ENCODE assay signal across 1 cellular context in the genomic region with DNA sequence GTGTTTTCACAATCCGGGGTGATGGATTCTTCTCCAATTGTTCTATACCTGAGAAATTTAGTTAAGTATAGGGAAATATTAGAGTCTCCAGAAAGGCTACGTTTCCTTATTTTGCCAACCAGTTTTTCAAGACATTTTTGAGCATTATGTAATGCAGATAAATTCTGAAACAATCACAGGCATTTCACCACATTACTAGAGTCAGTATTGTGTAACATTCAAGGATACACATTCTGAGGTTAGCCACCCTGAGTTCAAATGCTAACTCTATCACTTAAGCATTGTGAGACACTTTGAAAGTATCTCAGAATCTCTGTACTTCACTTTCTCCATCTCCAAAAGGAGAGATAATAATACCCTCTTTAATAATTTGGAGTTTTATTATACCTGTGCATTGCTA.
TF ChIP-seq lines count a peak whose summit lies in the region.

No MANE protein-coding gene starts in this region.

TF ChIP-seq in HepG2, 621 proteins besides CTCF, POLR2A, EP300 and RAD21:
- TF ChIP-seq RXRB (CRISPR knock-in tag; IDR thresholded peaks at IDR 0.05; ENCODE audit: borderline replicate concordance) = no peak
- TF ChIP-seq MED13 (CRISPR knock-in tag; IDR thresholded peaks at IDR 0.05) = no peak
- TF ChIP-seq, protein P1, sequence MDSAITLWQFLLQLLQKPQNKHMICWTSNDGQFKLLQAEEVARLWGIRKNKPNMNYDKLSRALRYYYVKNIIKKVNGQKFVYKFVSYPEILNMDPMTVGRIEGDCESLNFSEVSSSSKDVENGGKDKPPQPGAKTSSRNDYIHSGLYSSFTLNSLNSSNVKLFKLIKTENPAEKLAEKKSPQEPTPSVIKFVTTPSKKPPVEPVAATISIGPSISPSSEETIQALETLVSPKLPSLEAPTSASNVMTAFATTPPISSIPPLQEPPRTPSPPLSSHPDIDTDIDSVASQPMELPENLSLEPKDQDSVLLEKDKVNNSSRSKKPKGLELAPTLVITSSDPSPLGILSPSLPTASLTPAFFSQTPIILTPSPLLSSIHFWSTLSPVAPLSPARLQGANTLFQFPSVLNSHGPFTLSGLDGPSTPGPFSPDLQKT (CRISPR knock-in tag; IDR thresholded peaks at IDR 0.05; ENCODE audit: borderline replicate concordance) = no peak
- TF ChIP-seq E2F5 (CRISPR knock-in tag; conservative IDR thresholded peaks at IDR 0.05) = no peak
- TF ChIP-seq ZNF329 (CRISPR knock-in tag; IDR thresholded peaks at IDR 0.05; ENCODE audit: low read depth) = no peak
- no peak for TF ChIP-seq ZNF205 (CRISPR knock-in tag; IDR thresholded peaks at IDR 0.05)
- TF ChIP-seq CEBPB (IDR thresholded peaks at IDR 0.05; ENCODE audit: borderline replicate concordance, low read depth, low read length) = peak; percentile 84
- TF ChIP-seq ZBTB38 (CRISPR knock-in tag; IDR thresholded peaks at IDR 0.05) = no peak
- TF ChIP-seq ZSCAN22 (CRISPR knock-in tag; IDR thresholded peaks at IDR 0.05) = no peak
- no peak for TF ChIP-seq SMAD9 (CRISPR knock-in tag; IDR thresholded peaks at IDR 0.05)
- TF ChIP-seq ZNF816 (CRISPR knock-in tag; IDR thresholded peaks at IDR 0.05; ENCODE audit: borderline replicate concordance) = no peak
- peak; percentile 37; the same call in 1 of the 2 replicates for TF ChIP-seq CEBPG (CRISPR knock-in tag; IDR thresholded peaks at IDR 0.05)
- TF ChIP-seq ZNF724P (CRISPR knock-in tag; IDR thresholded peaks at IDR 0.05; ENCODE audit: borderline replicate concordance) = no peak
- TF ChIP-seq, protein P2, sequence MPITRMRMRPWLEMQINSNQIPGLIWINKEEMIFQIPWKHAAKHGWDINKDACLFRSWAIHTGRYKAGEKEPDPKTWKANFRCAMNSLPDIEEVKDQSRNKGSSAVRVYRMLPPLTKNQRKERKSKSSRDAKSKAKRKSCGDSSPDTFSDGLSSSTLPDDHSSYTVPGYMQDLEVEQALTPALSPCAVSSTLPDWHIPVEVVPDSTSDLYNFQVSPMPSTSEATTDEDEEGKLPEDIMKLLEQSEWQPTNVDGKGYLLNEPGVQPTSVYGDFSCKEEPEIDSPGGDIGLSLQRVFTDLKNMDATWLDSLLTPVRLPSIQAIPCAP (CRISPR knock-in tag; IDR thresholded peaks at IDR 0.05; ENCODE audit: low read depth) = no peak
- TF ChIP-seq ZNF12 (CRISPR knock-in tag; IDR thresholded peaks at IDR 0.05) = no peak
- TF ChIP-seq PCBP2 (optimal IDR thresholded peaks at IDR 0.05; ENCODE audit: low read depth, low read length, poor library complexity, severe bottlenecking) = no peak
